In genomic region chr10:11823122-11823988, GRCh38 we compare ENCODE assay signal across 8 cellular contexts. TPM values are rescaled to one million over a fixed set of nuclear protein-coding genes. Genes with fewer than 3 reads are reported as not detected.
DNase-seq lines count a peak whose midpoint lies in the region; ATAC-seq lines count a peak whose summit lies in the region.

Gene PROSER2 (plus strand): TSS chr10:11823356. CDS start chr10:11852078, 28,722 bp downstream.

- H3K36me3 ChIP-seq in trophoblast cell (ENCODE audit: control insufficient read depth in 1 of 2, insufficient read depth in 2 of 2, low read length in 2 of 2): peaks cover 0 to 2% of the 10 kb centered on the region in 2 experiments

- peak within 1 kb of the TSS; percentile 98 for H2BK120ac ChIP-seq in trophoblast cell (ENCODE audit: insufficient read depth, low read length, poor library complexity)

- DNase-seq in ACHN (peak; percentile 67), NOMO-1 (lab: John Stamatoyannopoulos, UW; ENCODE audit: unreplicated experiment in 2 of 2) (peak; percentile 50 to 67), glomerular endothelial cell (ENCODE audit: extremely low read depth, low read depth, low spot score) (no peak), trophoblast cell (peak; percentile 26 to 68)
- DNase-seq in activated effector memory CD4-positive, alpha-beta T cell treated with anti-CD3 and anti-CD28 coated beads, Interleukin-2, amount 50 U/mL, for 16 hours: peak; percentile 76

- H3K79me1 ChIP-seq in trophoblast cell (ENCODE audit: low read length): peaks cover 8% of the 10 kb centered on the region

- peak within 1 kb of the TSS; percentile 98 for H4K8ac ChIP-seq in trophoblast cell (ENCODE audit: low read depth, low read length)

- no peak within 1 kb of the TSS for H3K23ac ChIP-seq in trophoblast cell (ENCODE audit: low read length)

- H3K79me2 ChIP-seq in trophoblast cell (ENCODE audit: control insufficient read depth, insufficient read depth, low read length, poor library complexity): peaks cover 7% of the 10 kb centered on the region

- H4K91ac ChIP-seq in trophoblast cell (ENCODE audit: low read depth, low read length): peak within 1 kb of the TSS; percentile 94

- H3K4me3 ChIP-seq in trophoblast cell (ENCODE audit: low read depth, low read length): peak within 1 kb of the TSS; percentile 80

- no peak within 1 kb of the TSS for H3K27ac ChIP-seq in trophoblast cell (ENCODE audit: low read depth, low read length)

- H2AFZ ChIP-seq in trophoblast cell (ENCODE audit: insufficient read depth, low read length, poor library complexity): peak within 1 kb of the TSS; percentile 96

- H4K12ac ChIP-seq in trophoblast cell (ENCODE audit: low read depth, low read length): peak within 1 kb of the TSS; percentile 89

- H3K4me2 ChIP-seq in trophoblast cell (ENCODE audit: low read length): peak within 1 kb of the TSS; percentile 92

- no peaks in the 10 kb centered on the region for H3K9me3 ChIP-seq in trophoblast cell (ENCODE audit: insufficient read depth, low read depth, low read length)

- H2BK5ac ChIP-seq in trophoblast cell (ENCODE audit: low read depth, low read length, poor library complexity): peak within 1 kb of the TSS; percentile 84

- peak within 1 kb of the TSS; percentile 90 for H2BK12ac ChIP-seq in trophoblast cell (ENCODE audit: low read length)

- H3K4me1 ChIP-seq in trophoblast cell (ENCODE audit: control insufficient read depth in 1 of 2, insufficient read depth in 2 of 2, low read length in 2 of 2): peaks cover 8 to 9% of the 10 kb centered on the region in 2 experiments

- peak within 1 kb of the TSS; percentile 50 for H3K9ac ChIP-seq in trophoblast cell (ENCODE audit: low read length)

- H3K14ac ChIP-seq in trophoblast cell (ENCODE audit: low read length): peak within 1 kb of the TSS; percentile 99

- peak within 1 kb of the TSS; percentile 91 for H3K4ac ChIP-seq in trophoblast cell (ENCODE audit: low read depth, low read length)

- in situ Hi-C loops in ACHN (cut with HindIII; ENCODE audit: low pct_ligation_motif_present, low pct_unique_long_range_greater_than_20kb, low sequenced_read_pairs): no loop called here

- WGBS in trophoblast cell (ENCODE audit: extremely low coverage, insufficient coverage, insufficient read length): no CpG with 5 or more reads among the region's 114 CpGs

- peak; percentile 57 for ATAC-seq in GM19351 (IDR thresholded peaks at IDR 0.05; ENCODE audit: unreplicated experiment)
- no peak for ATAC-seq in GM21390 (IDR thresholded peaks at IDR 0.05; ENCODE audit: unreplicated experiment)
- ATAC-seq in HG02571 (IDR thresholded peaks at IDR 0.05; ENCODE audit: unreplicated experiment): no peak

- H2AK5ac ChIP-seq in trophoblast cell (ENCODE audit: low read length): no peak within 1 kb of the TSS

- no peaks in the 10 kb centered on the region for H3K27me3 ChIP-seq in trophoblast cell (ENCODE audit: insufficient read depth, low read length)

- H3K18ac ChIP-seq in trophoblast cell (ENCODE audit: low read length): peak within 1 kb of the TSS; percentile 99

RNA-seq across cellular contexts. Expression of gene PROSER2, which starts in this region (rescaled TPM):
- total RNA-seq in glomerular endothelial cell: 12.7 and 17.1 TPM in 2 replicates
- polyA plus RNA-seq in trophoblast cell (2013): 16.0 and 17.5 TPM in 2 replicates
